27 cellular contexts compared by ENCODE assay signal in genomic region chr17:68107373-68107772, GRCh38.
"Had no signal": no experiment of that assay in that cellular context is flagged by ENCODE, and none has a peak within 500 bp of the region (broad histone marks: within the 10 kb centered on the region; RNA-seq: fewer than 3 reads in every experiment).

No MANE protein-coding gene starts in this region.

- H3K36me3 ChIP-seq: neural progenitor cell, pancreas, prostate gland, upper lobe of right lung, vagina had no signal

- H3K4me3 Mint-ChIP-seq: dendritic cell treated with granulocyte-macrophage colony-stimulating factor and Interleukin-4, amounts not matched to agents 40 ng/mL and 50 ng/mL, for 4 days; neural progenitor cell; stimulated activated naive B cell treated with anti-CD40 and anti-IgM and Interleukin-4, amounts not matched to agents 10 μg/mL and 1 μg/mL and 100 μg/mL, for 72 hours; stimulated activated naive CD8-positive, alpha-beta T cell treated with anti-CD3 and anti-CD28 coated beads, Interleukin-15, amount 100 ng/mL, for 72 hours had no signal

- H3K27ac ChIP-seq: epithelial cell of prostate, esophagus muscularis mucosa, neural progenitor cell, pancreas, prostate gland, testis, tibial nerve, upper lobe of right lung, vagina had no signal

- H3K4me3 ChIP-seq: esophagus muscularis mucosa, mucosa of descending colon, neural progenitor cell, pancreas, prostate gland, spleen, testis, tibial nerve, upper lobe of right lung, vagina had no signal

- H3K9me3 Mint-ChIP-seq: dendritic cell treated with granulocyte-macrophage colony-stimulating factor and Interleukin-4, amounts not matched to agents 40 ng/mL and 50 ng/mL, for 4 days; effector memory CD8-positive, alpha-beta T cell; stimulated activated naive CD8-positive, alpha-beta T cell treated with anti-CD3 and anti-CD28 coated beads, Interleukin-15, amount 100 ng/mL, for 72 hours had no signal

- H3K27ac Mint-ChIP-seq: dendritic cell treated with granulocyte-macrophage colony-stimulating factor and Interleukin-4, amounts not matched to agents 40 ng/mL and 50 ng/mL, for 4 days; neural progenitor cell; stimulated activated naive B cell treated with anti-CD40 and anti-IgM and Interleukin-4, amounts not matched to agents 10 μg/mL and 1 μg/mL and 100 μg/mL, for 72 hours; stimulated activated naive CD8-positive, alpha-beta T cell treated with anti-CD3 and anti-CD28 coated beads, Interleukin-15, amount 100 ng/mL, for 72 hours had no signal

- H3K27me3 Mint-ChIP-seq: dendritic cell treated with granulocyte-macrophage colony-stimulating factor and Interleukin-4, amounts not matched to agents 40 ng/mL and 50 ng/mL, for 4 days; effector memory CD8-positive, alpha-beta T cell; naive thymus-derived CD8-positive, alpha-beta T cell; stimulated activated naive B cell treated with anti-CD40 and anti-IgM and Interleukin-4, amounts not matched to agents 10 μg/mL and 1 μg/mL and 100 μg/mL, for 72 hours; stimulated activated naive CD8-positive, alpha-beta T cell treated with anti-CD3 and anti-CD28 coated beads, Interleukin-15, amount 100 ng/mL, for 72 hours had no signal

- FAIRE-seq: colon, pancreas had no signal

- H3K9me3 ChIP-seq: pancreas, prostate gland, testis, upper lobe of right lung, vagina had no signal

- ATAC-seq: effector memory CD8-positive, alpha-beta T cell; mucosa of descending colon; naive thymus-derived CD8-positive, alpha-beta T cell; pancreas; sciatic nerve; stimulated activated naive B cell treated with anti-CD40 and anti-IgM and Interleukin-4, amounts not matched to agents 10 μg/mL and 1 μg/mL and 100 μg/mL, for 72 hours; stimulated activated naive CD8-positive, alpha-beta T cell treated with anti-CD3 and anti-CD28 coated beads, Interleukin-15, amount 100 ng/mL, for 72 hours; upper lobe of right lung had no signal

- H3K27me3 ChIP-seq: esophagus muscularis mucosa, pancreas, spleen, testis, tibial nerve, upper lobe of right lung, vagina had no signal

- DNase-seq: cerebellar nuclear complex; effector memory CD8-positive, alpha-beta T cell; head of caudate nucleus; hypothalamus; islet precursor cell; mammary epithelial cell; mucosa of descending colon; naive thymus-derived CD8-positive, alpha-beta T cell; nucleus accumbens; pancreas; spleen; stimulated activated CD4-positive, alpha-beta T cell treated with anti-CD3 and anti-CD28 coated beads, Interleukin-15, amount 100 ng/mL, for 24 hours; stimulated activated CD4-positive, alpha-beta T cell treated with anti-CD3 and anti-CD28 coated beads, Interleukin-1b, Interleukin-23, amount 100 ng/mL, for 48 hours; stimulated activated CD4-positive, alpha-beta T cell treated with anti-CD3 and anti-CD28 coated beads, Interleukin-4, amount 100 ng/mL, for 4 hours; stimulated activated naive B cell treated with anti-CD40 and anti-IgM and Interleukin-4, amounts not matched to agents 10 μg/mL and 1 μg/mL and 100 μg/mL, for 72 hours; stimulated activated naive CD8-positive, alpha-beta T cell treated with anti-CD3 and anti-CD28 coated beads, Interleukin-15, amount 100 ng/mL, for 72 hours; testis; upper lobe of right lung had no signal

- H3K4me1 ChIP-seq: neural progenitor cell had no signal
